23 cellular contexts compared by ENCODE assay signal in genomic region chr1:6309550-6309949, GRCh38.
"Had no signal": no experiment of that assay in that cellular context is flagged by ENCODE, and none has a peak within 500 bp of the region (broad histone marks: within the 10 kb centered on the region; RNA-seq: fewer than 3 reads in every experiment).

No MANE protein-coding gene starts in this region.

- H3K27ac Mint-ChIP-seq: memory B cell, mesothelial cell of epicardium, natural killer cell, neural progenitor cell, progenitor cell of endocrine pancreas had no signal

- H3K27me3 ChIP-seq: esophagus squamous epithelium, gastroesophageal sphincter, neural progenitor cell, pancreas, stomach, transverse colon had no signal

- H3K4me3 Mint-ChIP-seq: memory B cell, mesothelial cell of epicardium, natural killer cell, neural progenitor cell had no signal

- H3K9me3 ChIP-seq: esophagus squamous epithelium, gastroesophageal sphincter, left ventricle myocardium inferior, lower lobe of right lung, pancreas, stomach, thoracic aorta, transverse colon had no signal

- H3K36me3 ChIP-seq: gastroesophageal sphincter, left ventricle myocardium inferior, lower lobe of right lung, neural progenitor cell, pancreas, thoracic aorta, transverse colon had no signal

- H3K9ac ChIP-seq: neural progenitor cell had no signal

- DNase-seq: dermis blood vessel endothelial cell; esophagus squamous epithelium; foreskin fibroblast; kidney; left cardiac atrium; left ventricle myocardium inferior; lower lobe of right lung; natural killer cell; occipital lobe; pancreas; right cardiac atrium; small intestine; stimulated activated CD4-positive, alpha-beta T cell treated with anti-CD3 and anti-CD28 coated beads, Interleukin-12 subunit alpha, Interleukin-12 subunit beta, amount 100 ng/mL, for 4 hours; stimulated activated naive CD4-positive, alpha-beta T cell; stomach; substantia nigra; transverse colon had no signal

- H3K9me3 Mint-ChIP-seq: mesothelial cell of epicardium, natural killer cell had no signal

- H3K4me1 Mint-ChIP-seq: memory B cell had no signal

- H3K27ac ChIP-seq: esophagus squamous epithelium, gastroesophageal sphincter, left ventricle myocardium inferior, lower lobe of right lung, neural progenitor cell, pancreas, stomach, thoracic aorta, transverse colon had no signal

- H3K27me3 Mint-ChIP-seq: memory B cell, progenitor cell of endocrine pancreas had no signal

- H3K4me3 ChIP-seq: esophagus squamous epithelium, gastroesophageal sphincter, left ventricle myocardium inferior, lower lobe of right lung, neural progenitor cell, pancreas, stomach, thoracic aorta, transverse colon had no signal

- H3K4me1 ChIP-seq: esophagus squamous epithelium, gastroesophageal sphincter, lower lobe of right lung, neural progenitor cell, pancreas, stomach, transverse colon had no signal

- H3K36me3 Mint-ChIP-seq: memory B cell, natural killer cell had no signal

- ATAC-seq: gastroesophageal sphincter, left cardiac atrium, lower lobe of right lung, natural killer cell, pancreas, right cardiac atrium had no signal
